Comparison of ENCODE assay signal across 8 cellular contexts in genomic region chr2:239399404-239399999, GRCh38.
DNase-seq lines count a peak whose midpoint lies in the region; TF ChIP-seq lines count a peak whose summit lies in the region.

No MANE protein-coding gene starts in this region.

- H3K4me3 ChIP-seq in astrocyte of the cerebellum (ENCODE audit: low read depth, low read length), result peak overlapping the region; percentile 48

- no peak for TF ChIP-seq CTCF in astrocyte of the cerebellum (IDR thresholded peaks at IDR 0.05; ENCODE audit: low read depth, low read length, missing control alignments)

- in situ Hi-C loops in astrocyte of the cerebellum (cut with HindIII; ENCODE audit: low sequenced_read_pairs), result no loop called here

- DNase-seq in SIG-M5 treated with dmso at 0.1 percent for 504 hours (lab: John Stamatoyannopoulos, UW; ENCODE audit: unreplicated experiment), result peak; percentile 32
- DNase-seq in SIG-M5 (lab: John Stamatoyannopoulos, UW), result no peak
- peak; percentile 37 for DNase-seq in RKO (ENCODE audit: low spot score)
- no peak for DNase-seq in astrocyte of the cerebellum (ENCODE audit: low read depth)
- peak; percentile 67 for DNase-seq in islet precursor cell
- peak; percentile 13 to 36 for DNase-seq in stimulated activated CD4-positive, alpha-beta T cell treated with anti-CD3 and anti-CD28 coated beads, Interleukin-1b, Interleukin-23, amount 100 ng/mL, for 4 hours (ENCODE audit: low read depth in 2 of 2)
- DNase-seq in SKM-1 treated with dmso at 0.1 percent for 144 hours (lab: John Stamatoyannopoulos, UW; ENCODE audit: unreplicated experiment), result no peak
- no peak for DNase-seq in NK-92 (lab: John Stamatoyannopoulos, UW; ENCODE audit: unreplicated experiment)

Comparison
In these comparisons a context has a peak if more than half of its experiments do, and no peak if none do; other contexts are left out.
1. DNase-seq: peak in SIG-M5 treated with dmso at 0.1 percent for 504 hours (single experiment), RKO (single experiment), islet precursor cell (single experiment) and stimulated activated CD4-positive, alpha-beta T cell treated with anti-CD3 and anti-CD28 coated beads, Interleukin-1b, Interleukin-23, amount 100 ng/mL, for 4 hours (2 of 2); none in SIG-M5 (single experiment), astrocyte of the cerebellum (single experiment), SKM-1 treated with dmso at 0.1 percent for 144 hours (single experiment) and NK-92 (single experiment).